In the genomic region with DNA sequence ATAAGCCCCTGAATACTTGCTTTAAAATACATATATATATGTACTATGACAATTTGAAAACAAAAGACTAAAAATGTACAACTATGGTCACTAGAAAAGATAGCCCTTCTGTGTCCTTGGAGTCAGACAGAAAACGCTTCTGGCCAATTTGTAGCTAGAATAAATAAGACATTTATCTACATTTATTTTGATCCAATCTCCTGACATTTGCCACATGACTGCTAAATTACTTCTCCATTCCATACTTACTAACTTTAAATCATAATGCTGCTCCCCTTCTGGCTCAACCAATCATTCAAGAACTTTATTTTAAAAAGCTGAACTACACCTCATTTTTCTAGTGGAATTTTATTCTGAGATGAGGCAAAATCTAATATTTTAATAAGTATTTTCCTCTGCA, we compare ENCODE assay signal across 9 cellular contexts.
A peak's percentile ranks its signal among the peaks of the same experiment; 100 is the strongest.
DNase-seq lines count a peak whose midpoint lies in the region; ATAC-seq, FAIRE-seq and TF ChIP-seq lines count a peak whose summit lies in the region.
"Had no signal": no experiment of that assay in that cellular context is flagged by ENCODE, and none has a peak within 500 bp of the region (broad histone marks: within the 10 kb centered on the region; RNA-seq: fewer than 3 reads in every experiment).

No MANE protein-coding gene starts in this region.

- ATAC-seq in K562: no peak
- no peak for ATAC-seq in natural killer cell treated with Interleukin-12 subunit alpha and Interleukin-12 subunit beta and Interleukin-15 and Interleukin-18, amount 100 ng/mL, for 72 hours
- no peak for ATAC-seq in HG02571 (IDR thresholded peaks at IDR 0.05; ENCODE audit: unreplicated experiment)
- no peak for ATAC-seq in GM19023 (IDR thresholded peaks at IDR 0.05; ENCODE audit: unreplicated experiment)

- no peaks in the 10 kb centered on the region for H3K9me3 Mint-ChIP-seq in natural killer cell treated with Interleukin-12 subunit alpha and Interleukin-12 subunit beta and Interleukin-15 and Interleukin-18, amount 100 ng/mL, for 72 hours

- intact Hi-C loops in K562 (cut with micrococcal nuclease): no loop called here

- no peak overlapping the region for H2AFZ ChIP-seq in K562 (ENCODE audit: low read depth, low read length)

- H3K36me3 Mint-ChIP-seq in natural killer cell treated with Interleukin-12 subunit alpha and Interleukin-12 subunit beta and Interleukin-15 and Interleukin-18, amount 100 ng/mL, for 72 hours: no peaks in the 10 kb centered on the region

- POLR2A ChIA-PET in K562 (lab: Yijun Ruan, JAX): interaction anchor here (0.6 to 2.1 kb wide), 7 partner anchors 8 to 136 kb away, joined by 3 to 9 read pairs (median 3); no protein-coding TSS in a partner anchor

- H3K4me1 ChIP-seq in BLaER1: peaks cover 99% of the 10 kb centered on the region
- peaks cover 0 to 7% of the 10 kb centered on the region in 2 experiments; a peak in 4 of 5 replicates for H3K4me1 ChIP-seq in K562 (replicated peaks in 1 of 2; ENCODE audit: control insufficient read depth in 2 of 2, insufficient read depth in 2 of 2, low read length in 2 of 2)

- no peak for TF ChIP-seq POLR2A in K562 (conservative IDR thresholded peaks at IDR 0.05)

- H3K9ac ChIP-seq in BLaER1: peak overlapping the region; percentile 80
- H3K9ac ChIP-seq in K562 (ENCODE audit: insufficient read depth in 1 of 2, low read depth in 2 of 2, low read length in 2 of 2): no peak overlapping the region

- TF ChIP-seq RAD21 in K562 (CRISPR knock-in tag; conservative IDR thresholded peaks at IDR 0.05 in 1 of 2, IDR thresholded peaks at IDR 0.05 in 1 of 2): no peak

- H4K20me1 ChIP-seq in BLaER1: no peaks in the 10 kb centered on the region
- H4K20me1 ChIP-seq in K562 (replicated peaks; ENCODE audit: control insufficient read depth, insufficient read depth, low read length): peaks cover 46% of the 10 kb centered on the region

- H3K27me3 Mint-ChIP-seq in natural killer cell treated with Interleukin-12 subunit alpha and Interleukin-12 subunit beta and Interleukin-15 and Interleukin-18, amount 100 ng/mL, for 72 hours: no peaks in the 10 kb centered on the region

- H3K36me3 ChIP-seq in BLaER1: no peaks in the 10 kb centered on the region
- H3K36me3 ChIP-seq in KOPT-K1 (ENCODE audit: insufficient read depth, low read length): no peaks in the 10 kb centered on the region
- no peaks in the 10 kb centered on the region for H3K36me3 ChIP-seq in K562 (ENCODE audit: control insufficient read depth, insufficient read depth, low read length)

- DNase-seq in K562 (ENCODE audit: extremely low read depth in 1 of 4, low spot score in 3 of 4): no peak
- DNase-seq in natural killer cell treated with Interleukin-12 subunit alpha and Interleukin-12 subunit beta and Interleukin-15 and Interleukin-18, amount 100 ng/mL, for 72 hours (ENCODE audit: low spot score): no peak
- no peak for DNase-seq in ureter (ENCODE audit: low spot score)
- DNase-seq in HUDEP-2 (lab: John Stamatoyannopoulos, UW; ENCODE audit: unreplicated experiment in 76 of 76): no peak
- DNase-seq: DND-41 had no signal

- H3K4me3 ChIP-seq in BLaER1 (peak overlapping the region; percentile 58), K562 (no peak overlapping the region)

- no peak for TF ChIP-seq EP300 in K562 (IDR thresholded peaks at IDR 0.05; ENCODE audit: low read length)

- H3K4me3 Mint-ChIP-seq in natural killer cell treated with Interleukin-12 subunit alpha and Interleukin-12 subunit beta and Interleukin-15 and Interleukin-18, amount 100 ng/mL, for 72 hours: peak overlapping the region; percentile 14

- H3K27ac Mint-ChIP-seq in natural killer cell treated with Interleukin-12 subunit alpha and Interleukin-12 subunit beta and Interleukin-15 and Interleukin-18, amount 100 ng/mL, for 72 hours: peak overlapping the region; percentile 86 to 95

- H3K27me3 ChIP-seq in BLaER1 (no peaks in the 10 kb centered on the region), K562 (ENCODE audit: control insufficient read depth in 2 of 2, insufficient read depth in 2 of 2, low read length in 2 of 2) (no peaks in the 10 kb centered on the region)

- H3K9me3 ChIP-seq in BLaER1 (no peaks in the 10 kb centered on the region), KOPT-K1 (ENCODE audit: insufficient read depth, low read length, poor library complexity, severe bottlenecking) (no peaks in the 10 kb centered on the region), K562 (replicated peaks; ENCODE audit: control insufficient read depth, insufficient read depth, low read depth, low read length) (no peaks in the 10 kb centered on the region)

- 17% methylated on average over 1 of the region's 1 CpG for WGBS in K562 (ENCODE audit: insufficient coverage, low coverage, missing lambda C conversion rate)

- no peak for FAIRE-seq in K562 (lab: Jason Lieb, UNC)

- TF ChIP-seq CTCF in K562 (IDR thresholded peaks at IDR 0.05 in 2 of 3, conservative IDR thresholded peaks at IDR 0.05 in 1 of 3; ENCODE audit: insufficient read depth in 2 of 3, low read depth in 1 of 3, low read length in 3 of 3): no peak

- in situ Hi-C loops in K562 (cut with MboI): no loop called here

- no TSS peak for BruUV-seq in K562 (replicated peaks; lab: Mats Ljungman, UMichigan)

- H3K4me2 ChIP-seq in BLaER1: peak overlapping the region; percentile 96
- no peak overlapping the region for H3K4me2 ChIP-seq in K562 (ENCODE audit: insufficient read depth, low read length)

- peaks cover 36% of the 10 kb centered on the region for H3K79me2 ChIP-seq in K562 (ENCODE audit: control insufficient read depth, insufficient read depth, low read length)

- H3K27ac ChIP-seq in BLaER1: peak overlapping the region; percentile 93
- peak overlapping the region; percentile 91 for H3K27ac ChIP-seq in KOPT-K1 (ENCODE audit: low read depth, low read length, poor library complexity, severe bottlenecking)
- H3K27ac ChIP-seq in K562 (ENCODE audit: extremely low read depth, low read depth, low read length): no peak overlapping the region

- no peaks in the 10 kb centered on the region for H3K9me1 ChIP-seq in K562 (ENCODE audit: control insufficient read depth, insufficient read depth, low read length)

- CTCF ChIA-PET in K562 (lab: Yijun Ruan, JAX; ENCODE audit: low intra/inter-chr PET ratio): no interaction called here

- H3K4me1 Mint-ChIP-seq in natural killer cell treated with Interleukin-12 subunit alpha and Interleukin-12 subunit beta and Interleukin-15 and Interleukin-18, amount 100 ng/mL, for 72 hours (ENCODE audit: low read depth in 2 of 2): peaks cover 69 to 71% of the 10 kb centered on the region in 2 donors

TF ChIP-seq in K562, 482 proteins besides CTCF, POLR2A, EP300 and RAD21:
- TF ChIP-seq PKNOX1 (IDR thresholded peaks at IDR 0.05) (0 out of 2 replicates have a peak, but pooled peaks have one; percentile 1), CBFB (CRISPR knock-in tag; IDR thresholded peaks at IDR 0.05) (no peak), ASH1L (IDR thresholded peaks at IDR 0.05; ENCODE audit: borderline replicate concordance, low read depth, partially characterized antibody) (no peak), PYGO2 (tag; IDR thresholded peaks at IDR 0.05) (no peak), ZFX (CRISPR knock-in tag; IDR thresholded peaks at IDR 0.05) (no peak), FOXM1 (IDR thresholded peaks at IDR 0.05; ENCODE audit: low read depth) (no peak), FOXM1 (CRISPR knock-in tag; IDR thresholded peaks at IDR 0.05; ENCODE audit: low read depth) (no peak)
- TF ChIP-seq, protein P1, sequence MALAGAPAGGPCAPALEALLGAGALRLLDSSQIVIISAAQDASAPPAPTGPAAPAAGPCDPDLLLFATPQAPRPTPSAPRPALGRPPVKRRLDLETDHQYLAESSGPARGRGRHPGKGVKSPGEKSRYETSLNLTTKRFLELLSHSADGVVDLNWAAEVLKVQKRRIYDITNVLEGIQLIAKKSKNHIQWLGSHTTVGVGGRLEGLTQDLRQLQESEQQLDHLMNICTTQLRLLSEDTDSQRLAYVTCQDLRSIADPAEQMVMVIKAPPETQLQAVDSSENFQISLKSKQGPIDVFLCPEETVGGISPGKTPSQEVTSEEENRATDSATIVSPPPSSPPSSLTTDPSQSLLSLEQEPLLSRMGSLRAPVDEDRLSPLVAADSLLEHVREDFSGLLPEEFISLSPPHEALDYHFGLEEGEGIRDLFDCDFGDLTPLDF (CRISPR knock-in tag; IDR thresholded peaks at IDR 0.05): no peak
